8 cellular contexts compared by ENCODE assay signal in genomic region chr5:160438316-160439204, GRCh38. TPM values are rescaled to one million over a fixed set of nuclear protein-coding genes. Genes with fewer than 3 reads are reported as not detected.
DNase-seq lines count a peak whose midpoint lies in the region; ATAC-seq and TF ChIP-seq lines count a peak whose summit lies in the region.

No MANE protein-coding gene starts in this region.

- H3K27ac ChIP-seq in liver (ENCODE audit: low read depth in 1 of 2, low read length in 2 of 2), result no peak overlapping the region

- DNase-seq in AG09319 (ENCODE audit: extremely low read depth, low read depth) (peak; percentile 23), NCI-H345 (lab: John Stamatoyannopoulos, UW) (peak; percentile 81), dermis microvascular lymphatic vessel endothelial cell (ENCODE audit: low read depth in 2 of 2) (peak; percentile 52 to 76)
- peak; percentile 28 to 46 for DNase-seq in activated CD4-positive, alpha-beta T cell treated with anti-CD3 and anti-CD28 coated beads for 24 hours (ENCODE audit: low read depth in 2 of 2)
- peak; percentile 3 to 17 (median 17) for DNase-seq in stimulated activated CD4-positive, alpha-beta T cell treated with anti-CD3 and anti-CD28 coated beads, TNF-alpha, amount 100 ng/mL, for 1 hour (ENCODE audit: low read depth in 3 of 3, low spot score in 1 of 3)

- TF ChIP-seq RAD21 in liver (IDR thresholded peaks at IDR 0.05), result peak; percentile 86 to 91

- H3K9ac ChIP-seq in liver (ENCODE audit: low read depth in 1 of 2, low read length in 2 of 2), result peak overlapping the region in 1 of 2 donors; percentile 62

- H3K9me3 ChIP-seq in liver (ENCODE audit: control insufficient read depth in 4 of 4, low read length in 3 of 4), result no peaks in the 10 kb centered on the region

- H3K36me3 ChIP-seq in liver (ENCODE audit: control insufficient read depth in 4 of 4, insufficient read depth in 3 of 4, low read depth in 1 of 4, low read length in 3 of 4), result no peaks in the 10 kb centered on the region

- TF ChIP-seq CTCF in AG09319 (IDR thresholded peaks at IDR 0.05; ENCODE audit: low read depth, low read length) (peak; percentile 93), liver (IDR thresholded peaks at IDR 0.05; ENCODE audit: low read depth, low read length, missing input control) (peak; percentile 61)

- 3% methylated on average over 18 of the region's 18 CpGs for WGBS in liver

- H3K4me3 ChIP-seq in liver (ENCODE audit: low read depth in 1 of 3, low read length in 3 of 3), result peak overlapping the region; percentile 51 to 77 (median 53)

- H3K4me1 ChIP-seq in liver (ENCODE audit: control insufficient read depth in 4 of 4, insufficient read depth in 4 of 4, low read length in 3 of 4), result peaks cover 0 to 10% (median 7%) of the 10 kb centered on the region in 4 donors

- ATAC-seq in GM18873 (IDR thresholded peaks at IDR 0.05; ENCODE audit: low FRiP score, unreplicated experiment) (peak; percentile 30), HG03139 (IDR thresholded peaks at IDR 0.05; ENCODE audit: unreplicated experiment) (peak; percentile 24)

- no peaks in the 10 kb centered on the region for H3K27me3 ChIP-seq in liver (ENCODE audit: control insufficient read depth in 4 of 4, insufficient read depth in 4 of 4, low read length in 3 of 4)

TF ChIP-seq in liver, 16 proteins besides CTCF, POLR2A, EP300 and RAD21:
- no peak for TF ChIP-seq MAX (IDR thresholded peaks at IDR 0.05)
- no peak for TF ChIP-seq YY1 (IDR thresholded peaks at IDR 0.05)
- TF ChIP-seq ZBTB33 (IDR thresholded peaks at IDR 0.05), result no peak
- no peak for TF ChIP-seq SP1 (IDR thresholded peaks at IDR 0.05)
- TF ChIP-seq, protein P1, sequence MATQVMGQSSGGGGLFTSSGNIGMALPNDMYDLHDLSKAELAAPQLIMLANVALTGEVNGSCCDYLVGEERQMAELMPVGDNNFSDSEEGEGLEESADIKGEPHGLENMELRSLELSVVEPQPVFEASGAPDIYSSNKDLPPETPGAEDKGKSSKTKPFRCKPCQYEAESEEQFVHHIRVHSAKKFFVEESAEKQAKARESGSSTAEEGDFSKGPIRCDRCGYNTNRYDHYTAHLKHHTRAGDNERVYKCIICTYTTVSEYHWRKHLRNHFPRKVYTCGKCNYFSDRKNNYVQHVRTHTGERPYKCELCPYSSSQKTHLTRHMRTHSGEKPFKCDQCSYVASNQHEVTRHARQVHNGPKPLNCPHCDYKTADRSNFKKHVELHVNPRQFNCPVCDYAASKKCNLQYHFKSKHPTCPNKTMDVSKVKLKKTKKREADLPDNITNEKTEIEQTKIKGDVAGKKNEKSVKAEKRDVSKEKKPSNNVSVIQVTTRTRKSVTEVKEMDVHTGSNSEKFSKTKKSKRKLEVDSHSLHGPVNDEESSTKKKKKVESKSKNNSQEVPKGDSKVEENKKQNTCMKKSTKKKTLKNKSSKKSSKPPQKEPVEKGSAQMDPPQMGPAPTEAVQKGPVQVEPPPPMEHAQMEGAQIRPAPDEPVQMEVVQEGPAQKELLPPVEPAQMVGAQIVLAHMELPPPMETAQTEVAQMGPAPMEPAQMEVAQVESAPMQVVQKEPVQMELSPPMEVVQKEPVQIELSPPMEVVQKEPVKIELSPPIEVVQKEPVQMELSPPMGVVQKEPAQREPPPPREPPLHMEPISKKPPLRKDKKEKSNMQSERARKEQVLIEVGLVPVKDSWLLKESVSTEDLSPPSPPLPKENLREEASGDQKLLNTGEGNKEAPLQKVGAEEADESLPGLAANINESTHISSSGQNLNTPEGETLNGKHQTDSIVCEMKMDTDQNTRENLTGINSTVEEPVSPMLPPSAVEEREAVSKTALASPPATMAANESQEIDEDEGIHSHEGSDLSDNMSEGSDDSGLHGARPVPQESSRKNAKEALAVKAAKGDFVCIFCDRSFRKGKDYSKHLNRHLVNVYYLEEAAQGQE (IDR thresholded peaks at IDR 0.05), result no peak
- TF ChIP-seq NR2F2 (IDR thresholded peaks at IDR 0.05), result no peak
- TF ChIP-seq FOXA1 (IDR thresholded peaks at IDR 0.05), result no peak
- no peak for TF ChIP-seq JUND (IDR thresholded peaks at IDR 0.05)
- TF ChIP-seq TAF1 (conservative IDR thresholded peaks at IDR 0.05), result no peak

RNA-seq across cellular contexts. Expression of gene PTTG1, which starts 16.9 kb away (rescaled TPM):
- total RNA-seq in dermis microvascular lymphatic vessel endothelial cell (47.0 and 102 TPM in 2 replicates), liver (10 to 100 TPM in 1 of 2 donors, under 1 TPM in 1; 0.75 to 84.0 TPM)
- polyA plus RNA-seq in liver, result 1 to 10 TPM; 5.5 to 5.6 TPM

RNA-seq across cellular contexts. Expression of gene SLU7, which starts 19.7 kb away (rescaled TPM):
- total RNA-seq in dermis microvascular lymphatic vessel endothelial cell (35.9 and 40.3 TPM in 2 replicates), liver (10 to 100 TPM; 18.2 to 21.8 TPM)
- 10 to 100 TPM in 1 of 2 donors, 1 to 10 TPM in 1; 7.1 to 17.0 TPM for polyA plus RNA-seq in liver

RNA-seq across cellular contexts. Expression of gene FAM200C, which starts 38.7 kb away (rescaled TPM):
- total RNA-seq in dermis microvascular lymphatic vessel endothelial cell, result 2.9 and 3.1 TPM in 2 replicates
- 1 to 10 TPM; 2.0 to 2.9 TPM for total RNA-seq in liver
- polyA plus RNA-seq in liver, result under 1 TPM; 0.57 to 0.60 TPM

Comparison
In these comparisons a context has a peak if more than half of its experiments do, and no peak if none do; other contexts are left out.
1. DNase-seq: peak in every context shown above with its lines; median percentile 81 in NCI-H345; 64 in dermis microvascular lymphatic vessel endothelial cell; 37 in activated CD4-positive, alpha-beta T cell treated with anti-CD3 and anti-CD28 coated beads for 24 hours; 23 in AG09319; 17 in stimulated activated CD4-positive, alpha-beta T cell treated with anti-CD3 and anti-CD28 coated beads, TNF-alpha, amount 100 ng/mL, for 1 hour.